In the genomic region with DNA sequence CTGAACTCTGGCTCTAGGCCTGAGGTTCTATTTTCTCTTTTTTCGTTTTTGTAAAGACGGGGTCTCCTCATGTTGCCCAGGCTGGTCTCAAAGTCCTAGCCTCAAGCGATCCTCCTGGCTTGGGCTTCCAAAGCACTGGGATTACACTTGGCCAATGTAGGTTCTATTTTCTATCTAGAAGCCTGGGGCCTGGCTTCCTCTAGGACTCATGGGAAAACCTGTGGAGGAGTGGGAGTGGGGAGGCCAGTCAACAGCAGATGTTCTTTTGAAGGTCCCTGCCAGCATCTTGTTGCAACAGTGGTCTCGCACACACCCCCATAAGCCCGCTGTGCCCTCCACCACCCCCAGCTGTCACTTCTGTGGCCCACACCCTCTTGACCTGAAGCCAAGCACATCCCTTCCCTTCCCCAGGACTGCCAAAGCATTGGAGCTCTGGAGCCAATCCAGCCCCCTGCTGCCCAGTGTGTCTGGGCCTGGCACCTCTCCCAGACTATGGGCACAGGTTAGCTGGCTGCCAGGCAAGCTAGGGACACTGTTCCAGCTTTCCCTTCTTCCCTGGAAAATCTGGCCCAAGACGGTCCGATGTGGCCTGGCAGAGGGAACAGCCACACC, we compare ENCODE assay signal across 10 cellular contexts. TPM values are rescaled to one million over a fixed set of nuclear protein-coding genes. Genes with fewer than 3 reads are reported as not detected.
DNase-seq lines count a peak whose midpoint lies in the region; ATAC-seq and TF ChIP-seq lines count a peak whose summit lies in the region.
"Had no signal": no experiment of that assay in that cellular context is flagged by ENCODE, and none has a peak within 500 bp of the region (broad histone marks: within the 10 kb centered on the region; RNA-seq: fewer than 3 reads in every experiment).

No MANE protein-coding gene starts in this region.

- no peaks in the 10 kb centered on the region for H3K36me3 Mint-ChIP-seq in natural killer cell

- intact Hi-C loops in natural killer cell (cut with micrococcal nuclease), result no loop called here

- in situ Hi-C loops in GM13976 (cut with MboI; ENCODE audit: low sequenced_read_pairs, unreplicated experiment), result no loop called here

- peak in 11 of 14 donors; percentile 6 to 95 (median 70) for DNase-seq in C1 segment of cervical spinal cord (lab: John Stamatoyannopoulos, UW)
- DNase-seq in NCI-H1092 treated with DMSO at 0.1 percent for 48 hours (lab: John Stamatoyannopoulos, UW), result peak; percentile 98
- DNase-seq in caudate nucleus (lab: John Stamatoyannopoulos, UW), result peak in 43 of 61 donors; percentile 7 to 96 (median 41)
- DNase-seq in natural killer cell, result no peak
- DNase-seq in GM19240 (ENCODE audit: insufficient read length, low spot score), result no peak
- DNase-seq in GM13976 (ENCODE audit: low spot score), result no peak
- no peak for DNase-seq in HPDE6-E6E7 (ENCODE audit: extremely low spot score)
- DNase-seq: activated naive CD4-positive, alpha-beta T cell had no signal

- no peak overlapping the region for H3K27ac ChIP-seq in caudate nucleus (ENCODE audit: low read depth, low read length)

- no peaks in the 10 kb centered on the region for H3K9me3 Mint-ChIP-seq in natural killer cell

- H3K4me1 Mint-ChIP-seq in natural killer cell, result peaks cover 23 to 30% of the 10 kb centered on the region in 2 donors

- no peak for ATAC-seq in natural killer cell
- ATAC-seq in HG02763 (IDR thresholded peaks at IDR 0.05; ENCODE audit: unreplicated experiment), result no peak
- ATAC-seq: K562 had no signal

- TF ChIP-seq CTCF in natural killer cell (IDR thresholded peaks at IDR 0.05), result no peak
- TF ChIP-seq CTCF in GM13976 (IDR thresholded peaks at IDR 0.05; ENCODE audit: borderline replicate concordance, control extremely low read depth, extremely low read depth, insufficient read depth, missing control alignments), result no peak

- peak overlapping the region; percentile 67 for H3K4me3 Mint-ChIP-seq in natural killer cell

- no peak overlapping the region for H3K27ac Mint-ChIP-seq in natural killer cell

- peaks cover 0 to 5% of the 10 kb centered on the region in 2 donors for H3K27me3 Mint-ChIP-seq in natural killer cell (ENCODE audit: low read depth in 2 of 2)

RNA-seq across cellular contexts. Expression of a gene that starts 1.9 kb away (rescaled TPM):
- total RNA-seq in natural killer cell, result 10 to 100 TPM; 13.2 to 20.4 (median 14.7) TPM

RNA-seq across cellular contexts. Expression of a gene that starts 17.3 kb away (rescaled TPM):
- total RNA-seq in natural killer cell, result 10 to 100 TPM; 14.7 to 23.7 (median 20.0) TPM

RNA-seq across cellular contexts. Expression of a gene that starts 37.9 kb away (rescaled TPM):
- 100 to 1,000 TPM in 1 of 3 donors, 10 to 100 TPM in 2; 93.1 to 101 (median 94.2) TPM for total RNA-seq in natural killer cell

RNA-seq across cellular contexts. Expression of a gene that starts 38.1 kb away (rescaled TPM):
- 1 to 10 TPM; 8.7 to 9.9 (median 9.3) TPM for total RNA-seq in natural killer cell

RNA-seq across cellular contexts. Expression of a gene that starts 48.7 kb away (rescaled TPM):
- total RNA-seq in natural killer cell, result not detected

Comparison
In these comparisons a context has a peak if more than half of its experiments do, and no peak if none do; other contexts are left out.
1. DNase-seq: peak in C1 segment of cervical spinal cord (11 of 14), NCI-H1092 treated with DMSO at 0.1 percent for 48 hours (single experiment) and caudate nucleus (43 of 61); none in natural killer cell (single experiment), GM19240 (single experiment), GM13976 (single experiment) and HPDE6-E6E7 (single experiment).